ENCODE assay signal across 24 cellular contexts in genomic region chr18:69432847-69433246, GRCh38. TPM values are rescaled to one million over a fixed set of nuclear protein-coding genes. Genes with fewer than 3 reads are reported as not detected.
"Had no signal": no experiment of that assay in that cellular context is flagged by ENCODE, and none has a peak within 500 bp of the region (broad histone marks: within the 10 kb centered on the region; RNA-seq: fewer than 3 reads in every experiment).

No MANE protein-coding gene starts in this region.

- ATAC-seq: HepG2, T-cell had no signal

- H3K27ac ChIP-seq: HL-60 had no signal

- DNase-seq: IMR-90, Kasumi-1, KG1, MV-4-11, NCI-H1048, NCI-H1105, NCI-H1436 treated with DMSO at 0.1 percent for 48 hours, NCI-H1694, NCI-H187 treated with DMSO at 0.1 percent for 48 hours, NCI-H2029 treated with DMSO at 0.1 percent for 48 hours, NCI-H2171 treated with DMSO at 0.1 percent for 48 hours, NCI-H345, NCI-H446 treated with DMSO at 0.1 percent for 48 hours, NCI-H524, NCI-H526 treated with DMSO at 0.1 percent for 48 hours, NCI-H774, Right ventricle myocardium superior, RPMI8226, SIG-M5, SW 1271, T-cell had no signal

RNA-seq across cellular contexts. Expression of gene DOK6, which starts 32.2 kb away (rescaled TPM):
- total RNA-seq: MCF 10A had no signal
